In the genomic region with DNA sequence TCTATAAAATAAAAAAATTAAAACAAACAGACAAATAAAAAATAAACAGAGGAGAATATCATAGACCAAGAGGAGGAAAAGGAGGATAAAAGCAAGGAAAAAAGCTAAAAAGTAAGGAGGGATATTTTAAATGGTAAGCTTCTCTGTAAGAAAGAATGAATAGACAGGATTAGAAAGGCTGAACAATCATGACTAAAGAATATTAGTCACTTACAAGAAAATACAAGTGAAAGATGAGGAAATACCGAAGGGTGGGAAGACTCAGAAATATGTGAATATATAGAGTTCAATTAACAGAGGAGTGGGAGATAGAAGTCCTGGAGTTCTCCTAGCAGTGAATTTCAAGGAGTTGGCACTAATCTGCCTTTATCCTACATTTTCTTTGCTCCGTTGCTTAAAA, we compare ENCODE assay signal across 27 cellular contexts.
"Had no signal": no experiment of that assay in that cellular context is flagged by ENCODE, and none has a peak within 500 bp of the region (broad histone marks: within the 10 kb centered on the region; RNA-seq: fewer than 3 reads in every experiment).

No MANE protein-coding gene starts in this region.

- H3K4me3 ChIP-seq: colonic mucosa, coronary artery, esophagus muscularis mucosa, esophagus squamous epithelium, gastrocnemius medialis, gastroesophageal sphincter, heart left ventricle, heart right ventricle, hepatocyte had no signal

- ATAC-seq: effector memory CD8-positive, alpha-beta T cell; esophagus mucosa; gastrocnemius medialis; gastroesophageal sphincter; heart left ventricle; heart right ventricle had no signal

- H3K27me3 Mint-ChIP-seq: dendritic cell treated with granulocyte-macrophage colony-stimulating factor and Interleukin-4, amounts not matched to agents 40 ng/mL and 50 ng/mL, for 4 days had no signal

- H3K9me3 Mint-ChIP-seq: dendritic cell treated with granulocyte-macrophage colony-stimulating factor and Interleukin-4, amounts not matched to agents 40 ng/mL and 50 ng/mL, for 4 days; effector memory CD8-positive, alpha-beta T cell had no signal

- H3K4me3 Mint-ChIP-seq: dendritic cell treated with granulocyte-macrophage colony-stimulating factor and Interleukin-4, amounts not matched to agents 40 ng/mL and 50 ng/mL, for 4 days; effector memory CD8-positive, alpha-beta T cell; endodermal cell had no signal

- H3K27ac Mint-ChIP-seq: dendritic cell treated with granulocyte-macrophage colony-stimulating factor and Interleukin-4, amounts not matched to agents 40 ng/mL and 50 ng/mL, for 4 days; effector memory CD8-positive, alpha-beta T cell; endodermal cell had no signal

- DNase-seq: colonic mucosa; cortex of kidney; dermis blood vessel endothelial cell; effector CD4-positive, alpha-beta T cell; effector CD8-positive, alpha-beta T cell; effector memory CD4-positive, alpha-beta T cell; effector memory CD8-positive, alpha-beta T cell; endodermal cell; erythroblast; esophagus squamous epithelium; foreskin fibroblast; foreskin melanocyte; gastrocnemius medialis; glutamatergic neuron; head of caudate nucleus; heart left ventricle; heart right ventricle had no signal

- H3K27me3 ChIP-seq: colonic mucosa, esophagus muscularis mucosa, esophagus squamous epithelium, gastrocnemius medialis, gastroesophageal sphincter, hepatocyte had no signal

- H3K4me1 ChIP-seq: colonic mucosa, esophagus muscularis mucosa, gastrocnemius medialis, gastroesophageal sphincter, heart left ventricle, heart right ventricle had no signal

- FAIRE-seq: endometrium, endothelial cell of umbilical vein, frontal cortex had no signal

- H3K36me3 ChIP-seq: colonic mucosa, esophagus muscularis mucosa, esophagus squamous epithelium, gastrocnemius medialis, gastroesophageal sphincter, heart left ventricle, heart right ventricle had no signal

- H3K79me2 ChIP-seq: hepatocyte had no signal

- H3K27ac ChIP-seq: colonic mucosa, coronary artery, epithelial cell of prostate, esophagus muscularis mucosa, esophagus squamous epithelium, gastrocnemius medialis, gastroesophageal sphincter, heart left ventricle, heart right ventricle, hepatocyte had no signal

- H3K9me3 ChIP-seq: colonic mucosa, esophagus muscularis mucosa, esophagus squamous epithelium, gastrocnemius medialis, gastroesophageal sphincter, heart left ventricle, heart right ventricle had no signal

- H3K4me2 ChIP-seq: hepatocyte had no signal

- H2AFZ ChIP-seq: hepatocyte had no signal
